In the genomic region with DNA sequence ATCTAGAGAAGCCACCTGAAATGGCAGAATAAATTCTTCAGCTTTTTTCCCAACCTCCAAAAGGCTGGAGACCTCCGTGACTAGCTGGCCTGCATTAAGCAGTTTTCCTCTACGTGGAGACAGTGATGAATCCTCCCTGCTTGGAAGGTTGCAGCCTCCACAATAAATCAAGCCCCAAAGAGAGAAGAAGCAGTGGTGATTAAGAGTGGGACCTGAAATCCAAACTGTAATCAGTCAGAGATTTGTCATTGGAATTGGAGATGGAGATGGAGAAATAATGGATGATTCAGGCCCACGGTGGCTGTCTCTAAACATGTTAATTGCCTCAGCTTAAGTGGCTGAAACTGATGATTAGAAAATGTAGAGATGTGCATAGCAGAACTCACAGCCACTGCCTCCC, we compare ENCODE assay signal across 1 cellular context.
TF ChIP-seq lines count a peak whose summit lies in the region.

No MANE protein-coding gene starts in this region.

TF ChIP-seq in HEK293, 187 proteins besides CTCF, POLR2A, EP300 and RAD21:
- TF ChIP-seq ZNF76 (tag by site-specific recombination; IDR thresholded peaks at IDR 0.05; ENCODE audit: borderline replicate concordance, low read depth) (no peak), SP7 (tag by site-specific recombination; IDR thresholded peaks at IDR 0.05) (peak; percentile 96), ZNF223 (tag by site-specific recombination; IDR thresholded peaks at IDR 0.05) (no peak), KLF16 (tag by site-specific recombination; IDR thresholded peaks at IDR 0.05) (no peak)
TF ChIP-seq in HEK293: peak in this region for 1.
